ENCODE assay signal across 14 cellular contexts in genomic region chr12:70467476-70467875, GRCh38.
DNase-seq lines count a peak whose midpoint lies in the region; TF ChIP-seq lines count a peak whose summit lies in the region.
"Had no signal": no experiment of that assay in that cellular context is flagged by ENCODE, and none has a peak within 500 bp of the region (broad histone marks: within the 10 kb centered on the region; RNA-seq: fewer than 3 reads in every experiment).

No MANE protein-coding gene starts in this region.

- CTCF ChIA-PET in PC-9 (lab: Charles Lee): no interaction called here

- no peak overlapping the region for H2BK12ac ChIP-seq in neuronal stem cell (ENCODE audit: low read length)

- H4K20me1 ChIP-seq in PC-9 (ENCODE audit: insufficient read depth): no peaks in the 10 kb centered on the region

- no peak overlapping the region for H3K14ac ChIP-seq in neuronal stem cell (ENCODE audit: low read length)

- no peak overlapping the region for H4K8ac ChIP-seq in neuronal stem cell (ENCODE audit: low read depth, low read length)

- H2BK5ac ChIP-seq in neuronal stem cell (ENCODE audit: low read length): no peak overlapping the region

- H3K9me2 ChIP-seq in PC-9 (ENCODE audit: insufficient read depth): no peaks in the 10 kb centered on the region

- H3K23ac ChIP-seq in neuronal stem cell (ENCODE audit: low read depth, low read length, poor library complexity): no peak overlapping the region

- H2AK5ac ChIP-seq in neuronal stem cell (ENCODE audit: low read depth, low read length): no peak overlapping the region

- H3K36me3 ChIP-seq in NT2/D1 (ENCODE audit: insufficient read depth, insufficient read length, low read length) (peaks cover 2% of the 10 kb centered on the region), PC-9 (ENCODE audit: low read depth) (no peaks in the 10 kb centered on the region), neuronal stem cell (replicated peaks in 1 of 2; ENCODE audit: control insufficient read depth in 2 of 2, insufficient read depth in 2 of 2, low read length in 2 of 2) (no peaks in the 10 kb centered on the region)

- H3K79me1 ChIP-seq in neuronal stem cell (ENCODE audit: low read depth, low read length): no peaks in the 10 kb centered on the region

- H4K91ac ChIP-seq in neuronal stem cell (ENCODE audit: low read depth, low read length, poor library complexity): no peak overlapping the region

- H3K9me3 ChIP-seq in NT2/D1 (ENCODE audit: insufficient read depth, low read length) (peaks cover 24% of the 10 kb centered on the region), PC-9 (ENCODE audit: insufficient read depth, low read depth) (peaks cover 5% of the 10 kb centered on the region; the same call in 1 of the 2 replicates), neuronal stem cell (replicated peaks in 1 of 2; ENCODE audit: control insufficient read depth in 2 of 2, insufficient read depth in 1 of 2, low read depth in 1 of 2, low read length in 2 of 2) (peaks cover 5% of the 10 kb centered on the region in 2 donors)

- no peak overlapping the region for H3K9ac ChIP-seq in NT2/D1 (ENCODE audit: insufficient read length, low read depth)
- H3K9ac ChIP-seq in neuronal stem cell (ENCODE audit: low read depth, low read length, poor library complexity): no peak overlapping the region

- H2BK15ac ChIP-seq in neuronal stem cell (ENCODE audit: low read length): no peak overlapping the region

- H3K4me3 ChIP-seq in HL-60 (replicated peaks; ENCODE audit: insufficient read depth, low read length) (peak overlapping the region; percentile 63), NT2/D1 (ENCODE audit: insufficient read length, low read depth) (peak overlapping the region; percentile 71), PC-9 (peak overlapping the region; percentile 63; the same call in 1 of the 2 replicates), neuronal stem cell (ENCODE audit: low read length in 2 of 2) (no peak overlapping the region)
- H3K4me3 ChIP-seq: A549 had no signal

- H3K4me1 ChIP-seq in NT2/D1 (ENCODE audit: insufficient read depth, insufficient read length): no peaks in the 10 kb centered on the region
- H3K4me1 ChIP-seq in PC-9 (replicated peaks; ENCODE audit: insufficient read depth): no peaks in the 10 kb centered on the region
- no peaks in the 10 kb centered on the region for H3K4me1 ChIP-seq in neuronal stem cell (ENCODE audit: control insufficient read depth in 2 of 2, insufficient read depth in 1 of 2, low read depth in 1 of 2, low read length in 2 of 2)
- H3K4me1 ChIP-seq: A549 had no signal

- DNase-seq in HL-60 (ENCODE audit: low read depth in 1 of 2, low spot score in 1 of 2): no peak
- no peak for DNase-seq in NT2/D1 (ENCODE audit: low read depth, low spot score)
- DNase-seq in PC-9: no peak
- no peak for DNase-seq in neuronal stem cell (ENCODE audit: low spot score)
- no peak for DNase-seq in AG08396 (ENCODE audit: low spot score)
- DNase-seq in DMS114 treated with DMSO at 0.1 percent for 48 hours (lab: John Stamatoyannopoulos, UW; ENCODE audit: unreplicated experiment): no peak
- no peak for DNase-seq in NCI-H2081 treated with DMSO at 0.1 percent for 48 hours (lab: John Stamatoyannopoulos, UW)
- no peak for DNase-seq in DMS 273 treated with DMSO at 0.1 percent for 48 hours (lab: John Stamatoyannopoulos, UW)
- DNase-seq: CD8-positive, alpha-beta T cell; COR-L47; GOT3; H9; KBM-7 had no signal

- no peaks in the 10 kb centered on the region for H3K27me3 ChIP-seq in HL-60 (ENCODE audit: insufficient read depth, poor library complexity, severe bottlenecking)
- no peaks in the 10 kb centered on the region for H3K27me3 ChIP-seq in NT2/D1 (ENCODE audit: insufficient read depth, insufficient read length)
- no peaks in the 10 kb centered on the region for H3K27me3 ChIP-seq in PC-9 (ENCODE audit: insufficient read depth, low read depth)
- no peaks in the 10 kb centered on the region for H3K27me3 ChIP-seq in neuronal stem cell (ENCODE audit: control insufficient read depth in 3 of 3, insufficient read depth in 3 of 3, low read depth in 1 of 3, low read length in 3 of 3)

- H3K27ac ChIP-seq in HL-60 (replicated peaks): no peak overlapping the region; the same call in 1 of the 2 replicates
- no peak overlapping the region for H3K27ac ChIP-seq in PC-9
- H3K27ac ChIP-seq in neuronal stem cell (replicated peaks; ENCODE audit: low read length): no peak overlapping the region
- H3K27ac ChIP-seq: A549 had no signal

- POLR2A ChIA-PET in PC-9 (lab: Charles Lee; ENCODE audit: unreplicated experiment): no interaction called here

- no TSS peak for BruUV-seq in PC-9 (replicated peaks; lab: Mats Ljungman, UMichigan)

- peaks cover 41% of the 10 kb centered on the region for H3K79me2 ChIP-seq in PC-9 (ENCODE audit: low read depth)

- H3K4me2 ChIP-seq in PC-9 (peak overlapping the region; percentile 70), neuronal stem cell (ENCODE audit: insufficient read depth, low read length, poor library complexity, severe bottlenecking) (no peak overlapping the region)
- H3K4me2 ChIP-seq: A549 had no signal

- TF ChIP-seq CTCF in HL-60 (IDR thresholded peaks at IDR 0.05; ENCODE audit: insufficient read depth, low read length): no peak
- no peak for TF ChIP-seq CTCF in PC-9 (conservative IDR thresholded peaks at IDR 0.05)

- intact Hi-C loops in PC-9 (cut with micrococcal nuclease; ENCODE audit: unreplicated experiment): no loop called here

- no peak overlapping the region for H3K4ac ChIP-seq in neuronal stem cell (ENCODE audit: low read length)

- WGBS in neuronal stem cell (ENCODE audit: extremely low coverage in 2 of 2, insufficient read length in 2 of 2, insufficient replicate concordance in 1 of 2), 2 donors: no CpG with 5 or more reads among the region's 2 CpGs

- 0 out of 2 replicates have a peak, but pooled peaks cover 5% of the 10 kb centered on the region for H3F3A ChIP-seq in PC-9 (ENCODE audit: insufficient read depth, low read depth)

- H3K18ac ChIP-seq in neuronal stem cell (ENCODE audit: low read length): no peak overlapping the region

- H2BK120ac ChIP-seq in neuronal stem cell (ENCODE audit: low read depth, low read length): no peak overlapping the region

- 0 out of 2 replicates have a peak overlapping the region, but pooled peaks have one; percentile 82 for H2AFZ ChIP-seq in PC-9
- H2AFZ ChIP-seq in neuronal stem cell (ENCODE audit: low read length): peak overlapping the region; percentile 81

Comparison
In these comparisons a context has a peak if more than half of its experiments do, and no peak if none do; other contexts are left out.
1. H3K4me3 ChIP-seq: peak in HL-60 (single experiment), NT2/D1 (single experiment) and PC-9 (single experiment); none in neuronal stem cell (0 of 2).